8 cellular contexts compared by ENCODE assay signal in the genomic region with DNA sequence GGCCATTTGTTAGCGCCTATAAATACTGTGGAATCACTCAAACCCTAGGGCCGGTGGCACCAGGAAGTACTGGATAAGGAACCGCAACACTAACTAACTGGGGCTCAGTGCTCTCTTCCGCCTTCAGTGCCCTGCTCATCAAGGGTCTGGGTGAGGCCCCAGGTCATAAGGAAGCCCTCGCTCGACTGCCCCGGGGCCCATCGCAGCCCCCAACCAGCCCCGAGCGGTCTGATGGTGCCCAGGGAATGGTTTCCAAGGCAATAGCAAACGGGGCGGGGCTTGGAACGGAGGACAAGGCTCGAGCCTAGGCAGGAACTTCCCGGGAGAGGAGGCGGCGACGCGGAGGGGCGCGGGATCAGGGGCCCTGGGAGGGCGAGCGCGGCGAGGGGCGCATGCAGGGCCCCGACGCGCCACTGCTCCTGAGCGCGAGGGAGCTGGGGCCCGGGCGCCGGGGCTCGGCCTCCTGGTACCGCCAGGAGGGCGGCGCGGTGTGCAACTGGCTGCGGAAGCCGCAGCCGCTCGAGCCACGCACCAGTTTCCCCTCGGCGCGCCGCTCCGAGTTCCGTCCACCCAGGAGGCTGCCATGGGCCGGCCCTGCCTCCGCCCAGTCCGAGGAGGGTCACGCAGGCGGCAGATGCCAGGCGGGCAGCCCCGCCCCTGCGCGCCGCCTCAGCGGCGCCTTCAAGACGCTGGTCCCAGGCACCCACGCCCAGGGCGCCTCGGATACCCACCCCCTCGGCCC. TPM values are rescaled to one million over a fixed set of nuclear protein-coding genes. Genes with fewer than 3 reads are reported as not detected.
DNase-seq lines count a peak whose midpoint lies in the region; ATAC-seq, FAIRE-seq and TF ChIP-seq lines count a peak whose summit lies in the region.

A gene with protein sequence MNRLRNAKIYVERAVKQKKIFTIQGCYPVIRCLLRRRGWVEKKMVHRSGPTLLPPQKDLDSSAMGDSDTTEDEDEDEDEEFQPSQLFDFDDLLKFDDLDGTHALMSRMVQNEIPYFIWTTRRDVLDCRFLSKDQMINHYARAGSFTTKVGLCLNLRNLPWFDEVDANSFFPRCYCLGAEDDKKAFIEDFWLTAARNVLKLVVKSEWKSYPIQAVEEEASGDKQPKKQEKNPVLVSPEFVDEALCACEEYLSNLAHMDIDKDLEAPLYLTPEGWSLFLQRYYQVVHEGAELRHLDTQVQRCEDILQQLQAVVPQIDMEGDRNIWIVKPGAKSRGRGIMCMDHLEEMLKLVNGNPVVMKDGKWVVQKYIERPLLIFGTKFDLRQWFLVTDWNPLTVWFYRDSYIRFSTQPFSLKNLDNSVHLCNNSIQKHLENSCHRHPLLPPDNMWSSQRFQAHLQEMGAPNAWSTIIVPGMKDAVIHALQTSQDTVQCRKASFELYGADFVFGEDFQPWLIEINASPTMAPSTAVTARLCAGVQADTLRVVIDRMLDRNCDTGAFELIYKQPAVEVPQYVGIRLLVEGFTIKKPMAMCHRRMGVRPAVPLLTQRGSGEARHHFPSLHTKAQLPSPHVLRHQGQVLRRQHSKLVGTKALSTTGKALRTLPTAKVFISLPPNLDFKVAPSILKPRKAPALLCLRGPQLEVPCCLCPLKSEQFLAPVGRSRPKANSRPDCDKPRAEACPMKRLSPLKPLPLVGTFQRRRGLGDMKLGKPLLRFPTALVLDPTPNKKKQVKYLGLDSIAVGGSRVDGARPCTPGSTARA (plus strand): TSS at position 648 of the 742 bp plus-strand sequence. CDS start 400 bp downstream, outside the sequence.

- H3K9ac ChIP-seq in HepG2 (ENCODE audit: insufficient read depth, low read depth, low read length), result no peak within 1 kb of the TSS

- peak within 1 kb of the TSS; percentile 67 for H3K4me3 ChIP-seq in ectodermal cell (ENCODE audit: insufficient read depth, low read depth, low read length)
- H3K4me3 ChIP-seq in HepG2 (replicated peaks in 1 of 3; ENCODE audit: insufficient read depth in 1 of 3, low read depth in 2 of 3, low read length in 3 of 3), result no peak within 1 kb of the TSS

- no peak within 1 kb of the TSS for H2AFZ ChIP-seq in HepG2 (ENCODE audit: low read length)

- intact Hi-C loops in HepG2 (cut with micrococcal nuclease; ENCODE audit: unreplicated experiment), result no loop called here

- H3K27ac ChIP-seq in ectodermal cell (ENCODE audit: insufficient read depth, low read depth, low read length, poor library complexity, severe bottlenecking) (peak within 1 kb of the TSS; percentile 79), HepG2 (ENCODE audit: extremely low read length, insufficient read depth, low read length) (no peak within 1 kb of the TSS)

- no peak for FAIRE-seq in HepG2 (lab: Jason Lieb, UNC)

- H3K9me3 ChIP-seq in ectodermal cell (ENCODE audit: control insufficient read depth, low read length) (no peaks in the 10 kb centered on the region), HepG2 (ENCODE audit: low read length) (no peaks in the 10 kb centered on the region)

- in situ Hi-C loops in GM13977 (cut with MboI; ENCODE audit: low pct_unique_long_range_greater_than_20kb, low sequenced_read_pairs, unreplicated experiment), result no loop called here
- in situ Hi-C loops in HepG2 (cut with HindIII; ENCODE audit: extremely low pct_ligation_motif_present, low pct_unique_long_range_greater_than_20kb), result no loop called here

- no peak for TF ChIP-seq RAD21 in HepG2 (CRISPR knock-in tag; IDR thresholded peaks at IDR 0.05)

- H3K4me1 ChIP-seq in ectodermal cell (ENCODE audit: control insufficient read depth, insufficient read depth, low read length) (peaks cover 22% of the 10 kb centered on the region), HepG2 (ENCODE audit: insufficient read depth, low read length) (no peaks in the 10 kb centered on the region)

- no peaks in the 10 kb centered on the region for H4K20me1 ChIP-seq in HepG2 (ENCODE audit: insufficient read depth, low read length)

- TF ChIP-seq EP300 in HepG2 (IDR thresholded peaks at IDR 0.05; ENCODE audit: low read depth in 2 of 2, low read length in 2 of 2) (no peak), HepG2 (CRISPR knock-in tag; IDR thresholded peaks at IDR 0.05; ENCODE audit: borderline replicate concordance) (no peak)

- peaks cover 7% of the 10 kb centered on the region for H3K36me3 ChIP-seq in ectodermal cell (ENCODE audit: control insufficient read depth, insufficient read depth, low read length)
- H3K36me3 ChIP-seq in HepG2 (replicated peaks in 1 of 2; ENCODE audit: control insufficient read depth in 1 of 2, insufficient read depth in 2 of 2, low read length in 2 of 2), result peaks cover 14 to 36% of the 10 kb centered on the region in 2 experiments; a peak in 4 of 5 replicates

- peaks cover 8% of the 10 kb centered on the region for H3K27me3 ChIP-seq in ectodermal cell (ENCODE audit: control insufficient read depth, insufficient read depth, low read length, poor library complexity, severe bottlenecking)
- no peaks in the 10 kb centered on the region; a peak in 1 of 5 replicates for H3K27me3 ChIP-seq in HepG2 (ENCODE audit: control insufficient read depth in 1 of 2, insufficient read depth in 2 of 2, low read length in 2 of 2)

- TF ChIP-seq CTCF in GM13977 (IDR thresholded peaks at IDR 0.05; ENCODE audit: extremely low read depth, insufficient read depth, missing control alignments) (no peak), HepG2 (CRISPR knock-in tag; IDR thresholded peaks at IDR 0.05) (no peak)

- 2 to 3% methylated on average over 67 of the region's 67 CpGs for WGBS in ectodermal cell, 2 experiments
- WGBS in HepG2 (ENCODE audit: low lambda C conversion rate), result 98% methylated on average over 43 of the region's 67 CpGs

- CTCF ChIA-PET in HepG2 (lab: Yijun Ruan, JAX; ENCODE audit: low intra/inter-chr PET ratio, low total read pairs), result no interaction called here

- POLR2A ChIA-PET in HepG2 (lab: Yijun Ruan, JAX), result no interaction called here

- ATAC-seq in HG02763 (IDR thresholded peaks at IDR 0.05; ENCODE audit: unreplicated experiment), result peak; percentile 37
- ATAC-seq in HepG2, result no peak

- DNase-seq in GM13977 (ENCODE audit: low spot score), result peak; percentile 71
- peak; percentile 44 for DNase-seq in NCI-H510A (lab: John Stamatoyannopoulos, UW)
- peak; percentile 56 to 59 for DNase-seq in activated CD4-positive, alpha-beta T cell treated with anti-CD3 and anti-CD28 coated beads, Interleukin-2, amount 50 U/mL, for 48 hours
- DNase-seq in HepG2 (ENCODE audit: low spot score), result no peak
- DNase-seq in stimulated activated CD4-positive, alpha-beta T cell treated with anti-CD3 and anti-CD28 coated beads, Interleukin-4, amount 100 ng/mL, for 4 hours, result peak; percentile 19 to 43
- no peak for DNase-seq in NCI-H128 (lab: John Stamatoyannopoulos, UW; ENCODE audit: unreplicated experiment)

- H3K4me2 ChIP-seq in HepG2 (ENCODE audit: low read depth, low read length), result no peak within 1 kb of the TSS

- BruUV-seq in HepG2 (replicated peaks; lab: Mats Ljungman, UMichigan), result no TSS peak

- no peaks in the 10 kb centered on the region for H3K79me2 ChIP-seq in HepG2 (ENCODE audit: insufficient read depth, low read length)

- TF ChIP-seq POLR2A in HepG2 (IDR thresholded peaks at IDR 0.05; ENCODE audit: insufficient read depth in 1 of 2, low read depth in 2 of 2, low read length in 2 of 2), result no peak

TF ChIP-seq in HepG2, 621 proteins besides CTCF, POLR2A, EP300 and RAD21:
- TF ChIP-seq NCOA2 (CRISPR knock-in tag; IDR thresholded peaks at IDR 0.05) (no peak), RBFOX2 (IDR thresholded peaks at IDR 0.05; ENCODE audit: low read depth, low read length) (peak; percentile 58), ZBTB7B (CRISPR knock-in tag; IDR thresholded peaks at IDR 0.05) (no peak), AGO2 (optimal IDR thresholded peaks at IDR 0.05; ENCODE audit: low read depth, low read length) (peak; percentile 84)

RNA-seq across cellular contexts. Expression of the gene that starts here (rescaled TPM):
- polyA plus RNA-seq in ectodermal cell (2013, experiment 1 of 4), result 27.4 TPM
- polyA plus RNA-seq in ectodermal cell (2013, experiment 2 of 4), result 23.9 TPM
- polyA plus RNA-seq in ectodermal cell (2013, experiment 3 of 4), result 19.6 TPM
- 27.8 TPM for polyA plus RNA-seq in ectodermal cell (2013, experiment 4 of 4)
- total RNA-seq in HepG2 (2016; rRNA removed; fragmentation: Illumina TruSeq; extraction: Trizol), result 1.9 and 9.5 TPM in 2 replicates
- 2.5 and 4.8 TPM in 2 replicates for total RNA-seq in HepG2 (2016; cell fraction: cytosol; rRNA removed; fragmentation: Illumina TruSeq; extraction: Trizol; ENCODE audit: low read depth)
- total RNA-seq in HepG2 (2016; cell fraction: insoluble cytoplasmic fraction; rRNA removed; fragmentation: Illumina TruSeq; extraction: Trizol), result 3.0 and 10.9 TPM in 2 replicates
- 2.5 and 4.3 TPM in 2 replicates for total RNA-seq in HepG2 (2016; cell fraction: membrane; rRNA removed; fragmentation: Illumina TruSeq; extraction: Trizol)
- total RNA-seq in HepG2 (2016; cell fraction: nucleus; rRNA removed; fragmentation: Illumina TruSeq; extraction: Trizol), result 18.5 and 22.1 TPM in 2 replicates
- polyA plus RNA-seq in HepG2 (2011; rRNA removed), result 51.2 and 59.3 TPM in 2 replicates
- 10.0 and 13.7 TPM in 2 replicates for polyA plus RNA-seq in HepG2 (2011; cell fraction: cytosol; rRNA removed)
- polyA plus RNA-seq in HepG2 (2011; cell fraction: nucleus; rRNA removed), result 463 and 502 TPM in 2 replicates
- polyA plus RNA-seq in HepG2 (2012), result 30.3 and 36.9 TPM in 2 replicates
- 0.27 and 0.43 TPM in 2 replicates for polyA plus RNA-seq in HepG2 (2016; cell fraction: cytosol; fragmentation: Illumina TruSeq; extraction: Trizol; ENCODE audit: low read depth)
- 2.5 and 2.6 TPM in 2 replicates for polyA plus RNA-seq in HepG2 (2016; cell fraction: insoluble cytoplasmic fraction; fragmentation: Illumina TruSeq; extraction: Trizol; ENCODE audit: low read depth)
- polyA plus RNA-seq in HepG2 (2016; cell fraction: membrane; fragmentation: Illumina TruSeq; extraction: Trizol; ENCODE audit: low read depth), result 0.88 and 2.6 TPM in 2 replicates
- 92.7 and 95.3 TPM in 2 replicates for polyA plus RNA-seq in HepG2 (2016; cell fraction: nucleus; fragmentation: Illumina TruSeq; extraction: Trizol; ENCODE audit: insufficient read depth, low read depth)
- 42.0 and 56.1 TPM in 2 replicates for polyA minus RNA-seq in HepG2 (2011; rRNA and poly(A)+ RNA removed; ENCODE audit: low replicate concordance)
- 3.3 and 3.7 TPM in 2 replicates for polyA minus RNA-seq in HepG2 (2011; cell fraction: cytosol; rRNA and poly(A)+ RNA removed)
- 83.4 and 89.9 TPM in 2 replicates for polyA minus RNA-seq in HepG2 (2011; cell fraction: nucleus; rRNA and poly(A)+ RNA removed)

Comparison
In these comparisons a context has a peak if more than half of its experiments do, and no peak if none do; other contexts are left out.
1. DNase-seq: peak in GM13977 (single experiment), NCI-H510A (single experiment), activated CD4-positive, alpha-beta T cell treated with anti-CD3 and anti-CD28 coated beads, Interleukin-2, amount 50 U/mL, for 48 hours (2 of 2) and stimulated activated CD4-positive, alpha-beta T cell treated with anti-CD3 and anti-CD28 coated beads, Interleukin-4, amount 100 ng/mL, for 4 hours (2 of 2); none in HepG2 (single experiment) and NCI-H128 (single experiment).